In the genomic region with DNA sequence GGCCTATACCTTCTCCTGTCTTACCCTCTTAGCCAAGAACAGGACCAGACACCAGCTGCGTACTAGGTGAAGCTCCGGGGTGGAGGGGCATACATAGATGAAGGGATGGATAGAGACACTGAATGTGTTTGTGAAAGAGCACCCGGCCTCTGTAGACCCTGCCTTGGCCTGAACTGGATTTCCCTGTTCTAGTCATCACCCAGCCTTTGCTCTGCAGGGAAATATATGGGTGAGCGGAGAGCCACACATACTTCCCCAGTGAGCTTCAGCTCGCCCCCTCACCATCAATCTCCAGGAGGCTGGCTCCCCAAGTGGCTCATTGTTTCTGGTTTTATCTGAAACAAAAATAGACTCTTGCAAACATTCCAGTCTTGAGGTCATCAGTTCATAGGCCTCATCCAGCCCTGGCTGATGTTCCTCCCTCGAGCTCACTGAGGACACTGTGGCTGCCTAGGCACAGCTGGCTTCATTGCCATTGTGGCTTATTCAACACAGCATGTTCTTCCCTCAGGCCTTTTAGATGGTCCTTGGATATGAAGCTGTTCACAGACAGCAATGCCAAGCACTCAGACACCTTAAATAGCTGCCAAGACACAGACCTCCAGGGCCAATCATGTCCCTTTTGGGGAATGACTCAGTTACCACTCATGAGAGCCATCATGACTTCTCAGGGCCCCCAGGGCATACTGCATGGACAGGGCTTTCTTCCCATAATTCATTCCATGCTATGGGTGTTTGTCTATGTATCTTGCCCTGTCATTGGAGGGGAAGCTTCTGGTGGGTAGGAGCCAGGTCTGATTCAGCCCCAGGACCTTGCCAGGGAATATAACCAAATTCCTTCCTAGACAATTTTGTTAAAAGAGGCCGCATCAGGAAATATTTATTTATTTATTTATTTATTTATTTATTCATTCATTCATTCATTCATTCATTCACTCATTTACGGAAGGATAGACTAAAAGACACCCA, we compare ENCODE assay signal across 9 cellular contexts.
DNase-seq lines count a peak whose midpoint lies in the region; ATAC-seq and TF ChIP-seq lines count a peak whose summit lies in the region.
"Had no signal": no experiment of that assay in that cellular context is flagged by ENCODE, and none has a peak within 500 bp of the region (broad histone marks: within the 10 kb centered on the region; RNA-seq: fewer than 3 reads in every experiment).

No MANE protein-coding gene starts in this region.

- no peak for TF ChIP-seq CTCF in thoracic aorta (IDR thresholded peaks at IDR 0.05)

- DNase-seq in HK-2 (ENCODE audit: unreplicated experiment): peak; percentile 10
- DNase-seq in adipocyte (ENCODE audit: low read depth): peak; percentile 73
- DNase-seq in foreskin melanocyte: peak; percentile 60
- DNase-seq in thoracic aorta (ENCODE audit: low spot score): no peak
- no peak for DNase-seq in H4 (ENCODE audit: low spot score)
- DNase-seq in CD1c-positive myeloid dendritic cell (ENCODE audit: extremely low spot score): no peak
- DNase-seq: NCI-H2227 treated with DMSO at 0.1 percent for 48 hours had no signal

- ATAC-seq in thoracic aorta (ENCODE audit: insufficient number of reproducible peaks, low FRiP score, low read depth) (peak; percentile 42), HG02571 (IDR thresholded peaks at IDR 0.05; ENCODE audit: unreplicated experiment) (no peak), HG02885 (IDR thresholded peaks at IDR 0.05; ENCODE audit: poor library complexity, unreplicated experiment) (no peak)

- no peak overlapping the region for H3K9ac ChIP-seq in adipocyte (ENCODE audit: low read length)

- no peaks in the 10 kb centered on the region for H3K27me3 ChIP-seq in adipocyte (replicated peaks; ENCODE audit: control insufficient read depth, insufficient read depth, low read length)
- H3K27me3 ChIP-seq in thoracic aorta (replicated peaks; ENCODE audit: insufficient read depth): no peaks in the 10 kb centered on the region

- H3K9me3 ChIP-seq in adipocyte (ENCODE audit: control insufficient read depth, low read length) (no peaks in the 10 kb centered on the region), thoracic aorta (no peaks in the 10 kb centered on the region)

- peak overlapping the region; percentile 58 to 61 for H3K27ac ChIP-seq in thoracic aorta

- H3K4me1 ChIP-seq in adipocyte (ENCODE audit: control insufficient read depth, insufficient read depth, low read length) (peaks cover 50% of the 10 kb centered on the region), thoracic aorta (ENCODE audit: control insufficient read depth in 1 of 2, low read depth in 2 of 2) (peaks cover 15 to 64% of the 10 kb centered on the region in 2 donors)

- H3K4me3 ChIP-seq in adipocyte (ENCODE audit: low read length): no peak overlapping the region
- H3K4me3 ChIP-seq in thoracic aorta: no peak overlapping the region

- H3K36me3 ChIP-seq in adipocyte (ENCODE audit: control insufficient read depth, insufficient read depth, low read length, severe bottlenecking): no peaks in the 10 kb centered on the region
- no peaks in the 10 kb centered on the region for H3K36me3 ChIP-seq in thoracic aorta

Comparison
In these comparisons a context has a peak if more than half of its experiments do, and no peak if none do; other contexts are left out.
1. DNase-seq: peak in HK-2 (single experiment), adipocyte (single experiment) and foreskin melanocyte (single experiment); none in thoracic aorta (single experiment), H4 (single experiment) and CD1c-positive myeloid dendritic cell (single experiment).